Comparison of ENCODE assay signal across 15 cellular contexts in the genomic region with DNA sequence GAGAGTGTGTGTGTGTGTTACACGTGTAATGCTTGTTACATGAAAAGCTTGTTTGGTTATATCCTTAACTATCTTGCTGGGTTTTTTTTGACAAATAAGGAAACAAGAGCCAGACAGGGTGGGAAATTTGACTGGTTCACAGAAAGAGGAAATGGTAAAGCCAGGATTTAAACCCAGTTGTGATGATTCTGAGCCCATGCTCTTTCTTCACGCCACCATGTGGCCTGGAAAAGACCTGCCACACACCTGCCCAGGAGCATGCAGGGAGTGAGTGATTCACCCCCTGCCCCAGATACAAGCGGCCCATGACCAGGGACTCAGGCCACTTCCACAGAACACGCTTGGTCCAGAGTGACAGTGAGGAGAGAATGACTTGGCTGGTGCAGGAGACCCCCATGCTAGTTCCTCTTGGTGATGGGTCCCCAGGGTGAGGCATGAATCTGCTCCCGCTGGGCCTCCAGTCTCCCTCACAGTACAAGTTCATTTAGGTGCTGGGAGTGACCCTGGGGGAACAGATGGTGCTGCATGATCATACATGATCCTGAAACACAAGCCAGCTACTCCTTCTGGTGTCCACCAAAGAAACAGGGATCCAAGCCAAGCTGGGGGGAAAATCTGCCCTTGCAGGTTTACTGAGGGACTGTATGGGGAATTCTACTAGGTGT. TPM values are rescaled to one million over a fixed set of nuclear protein-coding genes. Genes with fewer than 3 reads are reported as not detected.
DNase-seq lines count a peak whose midpoint lies in the region; ATAC-seq, FAIRE-seq and TF ChIP-seq lines count a peak whose summit lies in the region.
"Had no signal": no experiment of that assay in that cellular context is flagged by ENCODE, and none has a peak within 500 bp of the region (broad histone marks: within the 10 kb centered on the region; RNA-seq: fewer than 3 reads in every experiment).

No MANE protein-coding gene starts in this region.

- no peak for FAIRE-seq in GM12891 (lab: Jason Lieb, UNC)

- no peak overlapping the region for H3K4me2 ChIP-seq in OCI-LY7 (ENCODE audit: low read length)

- H3K4me1 Mint-ChIP-seq in activated T-cell treated with anti-CD3 and anti-CD28 coated beads, Interleukin-2, amount 50 U/mL, for 4 hours (ENCODE audit: low read depth) = no peaks in the 10 kb centered on the region

- H3K9me3 ChIP-seq in OCI-LY7 (ENCODE audit: low read length) = no peaks in the 10 kb centered on the region

- H3K9me3 Mint-ChIP-seq in activated T-cell treated with anti-CD3 and anti-CD28 coated beads, Interleukin-2, amount 50 U/mL, for 4 hours = no peaks in the 10 kb centered on the region
- H3K9me3 Mint-ChIP-seq: activated CD4-positive, alpha-beta memory T cell treated with anti-CD3 and anti-CD28 coated beads for 36 hours; activated naive CD4-positive, alpha-beta T cell treated with anti-CD3 and anti-CD28 coated beads, Interleukin-2, amount 50 U/mL, for 72 hours; naive thymus-derived CD8-positive, alpha-beta T cell; stimulated activated naive CD8-positive, alpha-beta T cell treated with anti-CD3 and anti-CD28 coated beads, Interleukin-15, amount 100 ng/mL, for 72 hours had no signal

- no peaks in the 10 kb centered on the region for H4K20me1 ChIP-seq in OCI-LY7 (ENCODE audit: insufficient read depth, low read length)

- POLR2A ChIA-PET in OCI-LY7 (lab: Charles Lee) = no interaction called here

- TF ChIP-seq CTCF in OCI-LY7 (conservative IDR thresholded peaks at IDR 0.05; ENCODE audit: low read length) = peak; percentile 55

- H2AFZ ChIP-seq in OCI-LY7 (ENCODE audit: low read length) = no peak overlapping the region

- BruUV-seq in OCI-LY7 (replicated peaks; lab: Mats Ljungman, UMichigan) = no TSS peak

- H3K36me3 Mint-ChIP-seq in activated T-cell treated with anti-CD3 and anti-CD28 coated beads, Interleukin-2, amount 50 U/mL, for 4 hours (ENCODE audit: insufficient read depth) = no peaks in the 10 kb centered on the region
- H3K36me3 Mint-ChIP-seq: activated CD4-positive, alpha-beta memory T cell treated with anti-CD3 and anti-CD28 coated beads for 36 hours; activated naive CD4-positive, alpha-beta T cell treated with anti-CD3 and anti-CD28 coated beads, Interleukin-2, amount 50 U/mL, for 72 hours; naive thymus-derived CD8-positive, alpha-beta T cell had no signal

- DNase-seq in AML-193 (lab: John Stamatoyannopoulos, UW) (peak; percentile 17 to 27), GM12891 (ENCODE audit: insufficient read length, low spot score) (no peak), OCI-LY7 (ENCODE audit: low spot score) (peak; percentile 8), iPS-NIHi11 (ENCODE audit: low spot score) (peak; percentile 27), inferior parietal cortex (ENCODE audit: extremely low spot score) (no peak), activated gamma-delta T cell treated with Interleukin-2 at 50 U/mL for 16 hours (no peak)
- no peak for DNase-seq in activated T-cell treated with anti-CD3 and anti-CD28 coated beads, Interleukin-2, amount 50 U/mL, for 4 hours
- DNase-seq: activated CD4-positive, alpha-beta memory T cell treated with anti-CD3 and anti-CD28 coated beads for 36 hours; effector CD4-positive, alpha-beta T cell; naive thymus-derived CD8-positive, alpha-beta T cell; NCI-H2227 treated with DMSO at 0.1 percent for 48 hours; stimulated activated naive CD8-positive, alpha-beta T cell treated with anti-CD3 and anti-CD28 coated beads, Interleukin-15, amount 100 ng/mL, for 72 hours had no signal

- intact Hi-C loops in OCI-LY7 (cut with micrococcal nuclease; ENCODE audit: unreplicated experiment) = no loop called here

- no peaks in the 10 kb centered on the region for H3K27me3 Mint-ChIP-seq in activated T-cell treated with anti-CD3 and anti-CD28 coated beads, Interleukin-2, amount 50 U/mL, for 4 hours (ENCODE audit: low read depth)
- H3K27me3 Mint-ChIP-seq: activated CD4-positive, alpha-beta memory T cell treated with anti-CD3 and anti-CD28 coated beads for 36 hours had no signal

- H3K36me3 ChIP-seq in OCI-LY7 (ENCODE audit: insufficient read depth, low read length) = no peaks in the 10 kb centered on the region

- no peaks in the 10 kb centered on the region for H3K9me2 ChIP-seq in OCI-LY7 (ENCODE audit: insufficient read depth, low read length)

- H3K79me2 ChIP-seq in OCI-LY7 (ENCODE audit: insufficient read depth, low read depth, low read length) = no peaks in the 10 kb centered on the region

- H3K4me3 Mint-ChIP-seq in activated T-cell treated with anti-CD3 and anti-CD28 coated beads, Interleukin-2, amount 50 U/mL, for 4 hours = no peak overlapping the region
- H3K4me3 Mint-ChIP-seq: activated CD4-positive, alpha-beta memory T cell treated with anti-CD3 and anti-CD28 coated beads for 36 hours; naive thymus-derived CD8-positive, alpha-beta T cell; stimulated activated naive CD8-positive, alpha-beta T cell treated with anti-CD3 and anti-CD28 coated beads, Interleukin-15, amount 100 ng/mL, for 72 hours had no signal

- H3K4me1 ChIP-seq in OCI-LY7 (ENCODE audit: insufficient read depth, low read length, poor library complexity, severe bottlenecking) = no peaks in the 10 kb centered on the region

- H3K27ac ChIP-seq in OCI-LY7 (ENCODE audit: low read depth, low read length, poor library complexity, severe bottlenecking) = no peak overlapping the region
- H3K27ac ChIP-seq: SK-N-MC had no signal

- ATAC-seq in HG03108 (IDR thresholded peaks at IDR 0.05; ENCODE audit: unreplicated experiment) = no peak
- no peak for ATAC-seq in activated T-cell treated with anti-CD3 and anti-CD28 coated beads, Interleukin-2, amount 50 U/mL, for 4 hours
- ATAC-seq: activated naive CD4-positive, alpha-beta T cell treated with anti-CD3 and anti-CD28 coated beads, Interleukin-2, amount 50 U/mL, for 72 hours; naive thymus-derived CD8-positive, alpha-beta T cell; stimulated activated naive CD8-positive, alpha-beta T cell treated with anti-CD3 and anti-CD28 coated beads, Interleukin-15, amount 100 ng/mL, for 72 hours had no signal

- TF ChIP-seq POLR2A in GM12891 (IDR thresholded peaks at IDR 0.05; ENCODE audit: low read depth, low read length) = no peak

- H3K4me3 ChIP-seq in OCI-LY7 (ENCODE audit: low read depth, low read length, poor library complexity, severe bottlenecking) = no peak overlapping the region
- H3K4me3 ChIP-seq: SK-N-MC had no signal

- CTCF ChIA-PET in OCI-LY7 (lab: Charles Lee; ENCODE audit: unreplicated experiment) = interaction anchor here (0.6 kb wide), 1 partner anchor 91 kb away, joined by 3 read pairs; no protein-coding TSS in a partner anchor

TF ChIP-seq in GM12891, 5 proteins besides CTCF, POLR2A, EP300 and RAD21:
- TF ChIP-seq SPI1 (IDR thresholded peaks at IDR 0.05; ENCODE audit: low read depth, low read length) (peak; percentile 72), TAF1 (IDR thresholded peaks at IDR 0.05; ENCODE audit: low read depth, low read length) (no peak), PAX5 (IDR thresholded peaks at IDR 0.05; ENCODE audit: insufficient read depth, low read length, severe bottlenecking) (no peak), POU2F2 (IDR thresholded peaks at IDR 0.05; ENCODE audit: low read depth, low read length) (no peak), POLR2AphosphoS5 (IDR thresholded peaks at IDR 0.05; ENCODE audit: low read depth, low read length) (no peak)

RNA-seq across cellular contexts. Expression of a gene that starts 21.0 kb away (rescaled TPM):
- 0.94 TPM for polyA plus RNA-seq in GM12891 (2012; ENCODE audit: low read depth, missing spikeins)
- total RNA-seq in OCI-LY7 (2014; rRNA removed; shearing (Covaris generic)) = 0.38 and 0.39 TPM in 2 replicates
- total RNA-seq in OCI-LY7 (2022) = 1.5 and 1.8 TPM in 2 replicates
- total RNA-seq in activated T-cell treated with anti-CD3 and anti-CD28 coated beads, Interleukin-2, amount 50 U/mL, for 4 hours = 1 to 10 TPM in 1 of 3 donors, under 1 TPM in 2; 0.46 to 2.2 (median 0.49) TPM

RNA-seq across cellular contexts. Expression of a gene that starts 45.9 kb away (rescaled TPM):
- 0.06 TPM for polyA plus RNA-seq in GM12891 (2012; ENCODE audit: low read depth, missing spikeins)
- total RNA-seq in OCI-LY7 (2014; rRNA removed; shearing (Covaris generic)) = 0.95 and 0.98 TPM in 2 replicates
- total RNA-seq in OCI-LY7 (2022) = 2.2 and 3.7 TPM in 2 replicates
- under 1 TPM; 0.26 to 0.92 (median 0.63) TPM for total RNA-seq in activated T-cell treated with anti-CD3 and anti-CD28 coated beads, Interleukin-2, amount 50 U/mL, for 4 hours

Comparison
In these comparisons a context has a peak if more than half of its experiments do, and no peak if none do; other contexts are left out.
1. DNase-seq: peak in AML-193 (2 of 2), OCI-LY7 (single experiment) and iPS-NIHi11 (single experiment); none in GM12891 (single experiment), inferior parietal cortex (single experiment), activated gamma-delta T cell treated with Interleukin-2 at 50 U/mL for 16 hours (single experiment) and activated T-cell treated with anti-CD3 and anti-CD28 coated beads, Interleukin-2, amount 50 U/mL, for 4 hours (single experiment).